8 cellular contexts compared by ENCODE assay signal in the genomic region with DNA sequence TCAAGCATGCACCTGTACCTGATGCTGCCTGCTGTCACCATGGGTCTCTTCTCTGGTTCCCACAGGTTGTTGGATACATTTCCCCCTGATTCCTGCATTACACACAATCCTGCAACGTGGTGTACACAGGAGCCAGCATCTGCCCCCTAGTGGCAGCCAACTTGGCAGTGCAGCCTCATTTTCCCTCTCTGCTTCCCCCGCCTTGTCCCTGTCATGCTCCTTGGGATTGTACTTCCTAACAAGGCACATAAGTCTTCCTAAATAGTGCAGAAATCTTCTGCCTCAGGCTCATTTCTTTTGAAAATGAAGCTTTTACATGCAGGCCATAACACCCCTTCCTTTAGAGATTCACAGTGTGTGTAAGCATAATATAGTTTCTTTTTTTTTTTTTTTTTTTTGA.
DNase-seq lines count a peak whose midpoint lies in the region; ATAC-seq and TF ChIP-seq lines count a peak whose summit lies in the region.

No MANE protein-coding gene starts in this region.

- H3K4me3 Mint-ChIP-seq in naive thymus-derived CD8-positive, alpha-beta T cell, result no peak overlapping the region

- WGBS in mammary epithelial cell (ENCODE audit: low coverage, missing lambda C conversion rate), result 38% methylated on average over 2 of the region's 2 CpGs

- no peaks in the 10 kb centered on the region for H3F3A ChIP-seq in neural cell (ENCODE audit: insufficient read depth, low read length, poor library complexity, severe bottlenecking)

- TF ChIP-seq RAD21 in neural cell (conservative IDR thresholded peaks at IDR 0.05), result peak; percentile 23

- no peaks in the 10 kb centered on the region for H3K4me1 ChIP-seq in mammary epithelial cell (ENCODE audit: insufficient read depth, low read length)

- CTCF ChIA-PET in mammary epithelial cell (lab: Charles Lee; ENCODE audit: low non-redundant PET), result no interaction called here

- no peaks in the 10 kb centered on the region for H3K36me3 Mint-ChIP-seq in naive thymus-derived CD8-positive, alpha-beta T cell

- no peak overlapping the region for H3K4me3 ChIP-seq in mammary epithelial cell (replicated peaks in 1 of 3; ENCODE audit: insufficient read depth in 1 of 3, low read depth in 2 of 3, low read length in 3 of 3)
- no peak overlapping the region for H3K4me3 ChIP-seq in neural cell (ENCODE audit: low read length)

- H3K27ac Mint-ChIP-seq in naive thymus-derived CD8-positive, alpha-beta T cell, result no peak overlapping the region

- peaks cover 4 to 27% (median 13%) of the 10 kb centered on the region in 5 donors for H3K27me3 Mint-ChIP-seq in naive thymus-derived CD8-positive, alpha-beta T cell

- intact Hi-C loops in mammary epithelial cell (cut with micrococcal nuclease), result loop anchor here (1.0 to 10.0 kb wide), 4 partner anchors 50 to 451 kb away; no protein-coding TSS in a partner anchor

- TF ChIP-seq CTCF in LNCAP (IDR thresholded peaks at IDR 0.05), result peak; percentile 53
- peak; percentile 89 to 96 for TF ChIP-seq CTCF in mammary epithelial cell (conservative IDR thresholded peaks at IDR 0.05 in 1 of 2, IDR thresholded peaks at IDR 0.05 in 1 of 2; ENCODE audit: extremely low read depth in 1 of 2, insufficient read depth in 1 of 2, low read depth in 1 of 2, low read length in 2 of 2)
- TF ChIP-seq CTCF in neural cell (IDR thresholded peaks at IDR 0.05; ENCODE audit: poor library complexity, severe bottlenecking), result peak; percentile 45

- H3K4me2 ChIP-seq in mammary epithelial cell (ENCODE audit: insufficient read depth, low read depth, low read length) (no peak overlapping the region), neural cell (ENCODE audit: low read length) (no peak overlapping the region)

- no peaks in the 10 kb centered on the region for H3K9me3 ChIP-seq in mammary epithelial cell (replicated peaks; ENCODE audit: insufficient read depth, low read length)
- H3K9me3 ChIP-seq in neural cell (ENCODE audit: low read length), result no peaks in the 10 kb centered on the region

- ATAC-seq in GM21515 (IDR thresholded peaks at IDR 0.05; ENCODE audit: unreplicated experiment), result peak; percentile 83
- no peak for ATAC-seq in naive thymus-derived CD8-positive, alpha-beta T cell

- H3K9me3 Mint-ChIP-seq in naive thymus-derived CD8-positive, alpha-beta T cell, result peaks cover 0 to 6% (median 0%) of the 10 kb centered on the region in 9 donors

- no peaks in the 10 kb centered on the region for H3K9me2 ChIP-seq in neural cell (ENCODE audit: insufficient read depth, low read length)

- H2AFZ ChIP-seq in mammary epithelial cell (ENCODE audit: low read depth, low read length) (no peak overlapping the region), neural cell (ENCODE audit: low read depth, low read length) (no peak overlapping the region)

- TF ChIP-seq EP300 in neural cell (conservative IDR thresholded peaks at IDR 0.05; ENCODE audit: poor library complexity, severe bottlenecking), result no peak

- no peaks in the 10 kb centered on the region for H3K4me1 Mint-ChIP-seq in naive thymus-derived CD8-positive, alpha-beta T cell

- H4K20me1 ChIP-seq in mammary epithelial cell (ENCODE audit: insufficient read depth, low read length) (no peaks in the 10 kb centered on the region), neural cell (ENCODE audit: insufficient read depth) (no peaks in the 10 kb centered on the region)

- no peaks in the 10 kb centered on the region for H3K27me3 ChIP-seq in mammary epithelial cell (ENCODE audit: insufficient read depth, low read length)
- H3K27me3 ChIP-seq in neural cell (ENCODE audit: insufficient read depth, low read depth, low read length), result no peaks in the 10 kb centered on the region

- H3K27ac ChIP-seq in mammary epithelial cell (ENCODE audit: insufficient read depth, low read depth, low read length), result no peak overlapping the region
- H3K27ac ChIP-seq in neural cell (ENCODE audit: low read length), result no peak overlapping the region

- POLR2A ChIA-PET in naive thymus-derived CD8-positive, alpha-beta T cell (lab: Charles Lee), result no interaction called here

- H3K79me2 ChIP-seq in mammary epithelial cell (ENCODE audit: insufficient read depth, low read length) (no peaks in the 10 kb centered on the region), neural cell (replicated peaks; ENCODE audit: insufficient read depth, low read length) (no peaks in the 10 kb centered on the region)

- no TSS peak for BruUV-seq in mammary epithelial cell (replicated peaks; lab: Mats Ljungman, UMichigan)

- DNase-seq in SIG-M5 treated with dmso at 0.1 percent for 504 hours (lab: John Stamatoyannopoulos, UW; ENCODE audit: unreplicated experiment) (peak; percentile 7), SIG-M5 (lab: John Stamatoyannopoulos, UW) (no peak), mammary epithelial cell (peak; percentile 26), GF-D8 (lab: John Stamatoyannopoulos, UW) (no peak)
- no peak for DNase-seq in naive thymus-derived CD8-positive, alpha-beta T cell

- H3K9ac ChIP-seq in mammary epithelial cell (ENCODE audit: insufficient read depth, low read length) (no peak overlapping the region), neural cell (ENCODE audit: low read length) (no peak overlapping the region)

- dilution Hi-C loops in mammary epithelial cell (cut with HindIII; ENCODE audit: low sequenced_read_pairs), result loop anchor here (5.0 kb wide), 1 partner anchor 54 kb away; no protein-coding TSS in a partner anchor

- H3K36me3 ChIP-seq in mammary epithelial cell (ENCODE audit: insufficient read depth, low read length) (no peaks in the 10 kb centered on the region), neural cell (ENCODE audit: insufficient read depth, low read length) (no peaks in the 10 kb centered on the region)

- in situ Hi-C loops in mammary epithelial cell (cut with MboI; ENCODE audit: low sequenced_read_pairs in 2 of 2), result no loop called here

TF ChIP-seq in neural cell, 6 proteins besides CTCF, POLR2A, EP300 and RAD21:
- TF ChIP-seq SMC3 (conservative IDR thresholded peaks at IDR 0.05; ENCODE audit: poor library complexity), result peak; percentile 14
- TF ChIP-seq, protein P1, sequence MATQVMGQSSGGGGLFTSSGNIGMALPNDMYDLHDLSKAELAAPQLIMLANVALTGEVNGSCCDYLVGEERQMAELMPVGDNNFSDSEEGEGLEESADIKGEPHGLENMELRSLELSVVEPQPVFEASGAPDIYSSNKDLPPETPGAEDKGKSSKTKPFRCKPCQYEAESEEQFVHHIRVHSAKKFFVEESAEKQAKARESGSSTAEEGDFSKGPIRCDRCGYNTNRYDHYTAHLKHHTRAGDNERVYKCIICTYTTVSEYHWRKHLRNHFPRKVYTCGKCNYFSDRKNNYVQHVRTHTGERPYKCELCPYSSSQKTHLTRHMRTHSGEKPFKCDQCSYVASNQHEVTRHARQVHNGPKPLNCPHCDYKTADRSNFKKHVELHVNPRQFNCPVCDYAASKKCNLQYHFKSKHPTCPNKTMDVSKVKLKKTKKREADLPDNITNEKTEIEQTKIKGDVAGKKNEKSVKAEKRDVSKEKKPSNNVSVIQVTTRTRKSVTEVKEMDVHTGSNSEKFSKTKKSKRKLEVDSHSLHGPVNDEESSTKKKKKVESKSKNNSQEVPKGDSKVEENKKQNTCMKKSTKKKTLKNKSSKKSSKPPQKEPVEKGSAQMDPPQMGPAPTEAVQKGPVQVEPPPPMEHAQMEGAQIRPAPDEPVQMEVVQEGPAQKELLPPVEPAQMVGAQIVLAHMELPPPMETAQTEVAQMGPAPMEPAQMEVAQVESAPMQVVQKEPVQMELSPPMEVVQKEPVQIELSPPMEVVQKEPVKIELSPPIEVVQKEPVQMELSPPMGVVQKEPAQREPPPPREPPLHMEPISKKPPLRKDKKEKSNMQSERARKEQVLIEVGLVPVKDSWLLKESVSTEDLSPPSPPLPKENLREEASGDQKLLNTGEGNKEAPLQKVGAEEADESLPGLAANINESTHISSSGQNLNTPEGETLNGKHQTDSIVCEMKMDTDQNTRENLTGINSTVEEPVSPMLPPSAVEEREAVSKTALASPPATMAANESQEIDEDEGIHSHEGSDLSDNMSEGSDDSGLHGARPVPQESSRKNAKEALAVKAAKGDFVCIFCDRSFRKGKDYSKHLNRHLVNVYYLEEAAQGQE (IDR thresholded peaks at IDR 0.05; ENCODE audit: borderline replicate concordance), result no peak

Comparison
In these comparisons a context has a peak if more than half of its experiments do, and no peak if none do; other contexts are left out.
1. DNase-seq: peak in SIG-M5 treated with dmso at 0.1 percent for 504 hours (single experiment) and mammary epithelial cell (single experiment); none in SIG-M5 (single experiment), GF-D8 (single experiment) and naive thymus-derived CD8-positive, alpha-beta T cell (0 of 10).
2. Peak in every context shown above with its lines, with median percentiles within 50 percentile points of each other: CTCF ChIP-seq.